4 cellular contexts compared by ENCODE assay signal in genomic region chr10:70581176-70581575, GRCh38. TPM values are rescaled to one million over a fixed set of nuclear protein-coding genes. Genes with fewer than 3 reads are reported as not detected.
"Had no signal": no experiment of that assay in that cellular context is flagged by ENCODE, and none has a peak within 500 bp of the region (broad histone marks: within the 10 kb centered on the region; RNA-seq: fewer than 3 reads in every experiment).

No MANE protein-coding gene starts in this region.

RNA-seq across cellular contexts. Expression of gene PRF1, which starts 21.4 kb away (rescaled TPM):
- total RNA-seq: M059J, PC-3, SJSA1 had no signal
- polyA plus RNA-seq: SK-N-SH had no signal
